13 cellular contexts compared by ENCODE assay signal in the genomic region with DNA sequence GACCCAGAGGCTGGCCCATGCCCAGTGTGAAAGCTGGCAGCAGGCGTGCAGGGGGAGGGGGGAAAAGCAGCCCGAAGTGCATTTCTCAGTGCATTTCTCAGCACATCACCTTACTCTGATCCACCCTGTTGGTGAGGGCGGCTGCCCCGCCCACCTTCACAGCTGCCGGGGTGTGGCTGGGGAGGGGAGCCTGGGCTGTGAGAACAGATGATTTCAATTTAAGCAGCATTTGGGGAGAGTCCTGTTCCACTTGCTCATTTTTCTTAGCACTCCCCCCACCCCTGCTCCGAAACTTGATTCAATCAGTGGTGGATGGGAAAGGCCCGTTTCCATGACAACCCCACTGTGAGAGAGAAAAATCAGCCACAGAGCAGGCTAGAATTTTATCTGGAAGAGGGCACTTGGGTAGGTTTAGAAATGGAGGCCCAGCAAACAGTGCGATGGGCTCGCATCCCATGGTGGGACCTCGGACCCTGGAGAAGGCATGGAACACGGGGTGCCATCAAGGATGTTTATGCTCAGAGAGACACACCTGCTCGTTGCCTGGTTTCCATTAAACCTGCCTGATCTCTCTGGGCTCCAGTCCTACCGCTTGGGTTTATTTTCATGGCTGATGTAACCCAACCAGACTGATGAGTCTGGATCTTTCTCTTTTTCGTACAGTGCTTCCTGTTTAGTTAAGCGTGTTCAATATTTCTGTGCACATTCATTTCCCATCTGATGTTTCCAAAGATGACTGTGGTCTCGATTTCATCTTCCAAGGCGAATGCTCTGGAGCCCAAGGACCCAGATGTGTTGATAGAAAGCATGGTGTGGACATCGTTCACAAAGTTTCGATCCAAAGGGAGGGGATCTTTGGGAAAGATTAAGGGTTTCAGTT.
DNase-seq lines count a peak whose midpoint lies in the region; ATAC-seq and TF ChIP-seq lines count a peak whose summit lies in the region.
"Had no signal": no experiment of that assay in that cellular context is flagged by ENCODE, and none has a peak within 500 bp of the region (broad histone marks: within the 10 kb centered on the region; RNA-seq: fewer than 3 reads in every experiment).

No MANE protein-coding gene starts in this region.

- H3K27ac ChIP-seq in Panc1 (ENCODE audit: low read length) (peak overlapping the region; percentile 20; the same call in 1 of the 2 replicates), foreskin keratinocyte (no peak overlapping the region), temporal lobe (ENCODE audit: low read depth, low read length) (peak overlapping the region; percentile 11), transverse colon (no peak overlapping the region)
- H3K27ac ChIP-seq: thoracic aorta had no signal

- no peak for TF ChIP-seq CTCF in Panc1 (IDR thresholded peaks at IDR 0.05)
- no peak for TF ChIP-seq CTCF in foreskin keratinocyte (conservative IDR thresholded peaks at IDR 0.05)
- TF ChIP-seq CTCF in transverse colon (IDR thresholded peaks at IDR 0.05), result no peak

- intact Hi-C loops in activated naive CD4-positive, alpha-beta T cell treated with anti-CD3 and anti-CD28 coated beads for 36 hours (cut with micrococcal nuclease), result no loop called here
- intact Hi-C loops in Panc1 (cut with micrococcal nuclease; ENCODE audit: unreplicated experiment) (no loop called here), transverse colon (cut with DNase I; ENCODE audit: low total_unique reads) (no loop called here)

- TF ChIP-seq EP300 in transverse colon (IDR thresholded peaks at IDR 0.05; ENCODE audit: low read depth), result no peak

- peaks cover 6% of the 10 kb centered on the region for H3K27me3 Mint-ChIP-seq in activated naive CD4-positive, alpha-beta T cell treated with anti-CD3 and anti-CD28 coated beads for 36 hours (ENCODE audit: low read depth)
- H3K27me3 Mint-ChIP-seq in activated naive CD4-positive, alpha-beta T cell treated with anti-CD3 and anti-CD28 coated beads, Interleukin-2, amount 10 ng/mL, durations not matched to agents 7 days and 5 days, result peaks cover 4% of the 10 kb centered on the region

- H3K4me1 ChIP-seq in Panc1 (ENCODE audit: control insufficient read depth, insufficient read depth, low read length), result peaks cover 23% of the 10 kb centered on the region
- H3K4me1 ChIP-seq in foreskin keratinocyte, result no peaks in the 10 kb centered on the region
- peaks cover 0 to 23% (median 6%) of the 10 kb centered on the region in 4 donors for H3K4me1 ChIP-seq in transverse colon

- in situ Hi-C loops in Panc1 (cut with HindIII; ENCODE audit: low pct_unique_long_range_greater_than_20kb, low sequenced_read_pairs) (no loop called here), transverse colon (cut with MboI; ENCODE audit: low pct_ligation_motif_present in 1 of 4, low pct_unique_long_range_greater_than_20kb in 1 of 4, low sequenced_read_pairs in 3 of 4) (no loop called here)

- H3K4me3 ChIP-seq in Panc1 (ENCODE audit: low read depth in 2 of 2, low read length in 2 of 2) (no peak overlapping the region), transverse colon (no peak overlapping the region)
- H3K4me3 ChIP-seq: coronary artery, thoracic aorta had no signal

- H3K36me3 ChIP-seq in Panc1 (ENCODE audit: control insufficient read depth, insufficient read depth, low read length), result no peaks in the 10 kb centered on the region
- H3K36me3 ChIP-seq in transverse colon, result no peaks in the 10 kb centered on the region
- H3K36me3 ChIP-seq: thoracic aorta had no signal

- H3K27me3 ChIP-seq in Panc1 (ENCODE audit: control insufficient read depth, insufficient read depth, low read length), result no peaks in the 10 kb centered on the region
- no peaks in the 10 kb centered on the region for H3K27me3 ChIP-seq in foreskin keratinocyte
- no peaks in the 10 kb centered on the region for H3K27me3 ChIP-seq in transverse colon

- CTCF ChIA-PET in activated naive CD4-positive, alpha-beta T cell treated with anti-CD3 and anti-CD28 coated beads for 36 hours (lab: Charles Lee), result no interaction called here
- CTCF ChIA-PET in activated naive CD4-positive, alpha-beta T cell treated with anti-CD3 and anti-CD28 coated beads, Interleukin-2, amount 10 ng/mL, durations not matched to agents 7 days and 5 days (lab: Charles Lee), result no interaction called here
- CTCF ChIA-PET in Panc1 (lab: Charles Lee), result interaction anchor here (0.6 kb wide), 1 partner anchor 407 kb away, joined by 5 read pairs; no protein-coding TSS in a partner anchor

- 74 to 83% methylated on average over 2 to 19 of the region's 19 CpGs for WGBS in transverse colon (ENCODE audit: low coverage in 1 of 2), 2 donors

- H3K9me3 Mint-ChIP-seq in activated naive CD4-positive, alpha-beta T cell treated with anti-CD3 and anti-CD28 coated beads for 36 hours, result peaks cover 2% of the 10 kb centered on the region
- peaks cover 2% of the 10 kb centered on the region for H3K9me3 Mint-ChIP-seq in activated naive CD4-positive, alpha-beta T cell treated with anti-CD3 and anti-CD28 coated beads, Interleukin-2, amount 10 ng/mL, durations not matched to agents 7 days and 5 days
- H3K9me3 Mint-ChIP-seq: H9 had no signal

- no peaks in the 10 kb centered on the region for H3K36me3 Mint-ChIP-seq in activated naive CD4-positive, alpha-beta T cell treated with anti-CD3 and anti-CD28 coated beads for 36 hours (ENCODE audit: low read depth)
- no peaks in the 10 kb centered on the region for H3K36me3 Mint-ChIP-seq in activated naive CD4-positive, alpha-beta T cell treated with anti-CD3 and anti-CD28 coated beads, Interleukin-2, amount 10 ng/mL, durations not matched to agents 7 days and 5 days

- H3K4me1 Mint-ChIP-seq in activated naive CD4-positive, alpha-beta T cell treated with anti-CD3 and anti-CD28 coated beads for 36 hours (ENCODE audit: low read depth), result no peaks in the 10 kb centered on the region
- no peaks in the 10 kb centered on the region for H3K4me1 Mint-ChIP-seq in activated naive CD4-positive, alpha-beta T cell treated with anti-CD3 and anti-CD28 coated beads, Interleukin-2, amount 10 ng/mL, durations not matched to agents 7 days and 5 days
- H3K4me1 Mint-ChIP-seq: B cell had no signal

- ATAC-seq in Panc1 (no peak), foreskin keratinocyte (peak; percentile 54), HG03045 (IDR thresholded peaks at IDR 0.05; ENCODE audit: unreplicated experiment) (no peak)

- BruUV-seq in Panc1 (replicated peaks; lab: Mats Ljungman, UMichigan), result no TSS peak

- no peak overlapping the region for H3K27ac Mint-ChIP-seq in activated naive CD4-positive, alpha-beta T cell treated with anti-CD3 and anti-CD28 coated beads for 36 hours
- H3K27ac Mint-ChIP-seq in activated naive CD4-positive, alpha-beta T cell treated with anti-CD3 and anti-CD28 coated beads, Interleukin-2, amount 10 ng/mL, durations not matched to agents 7 days and 5 days, result no peak overlapping the region
- H3K27ac Mint-ChIP-seq: B cell, H9 had no signal

- DNase-seq in activated naive CD4-positive, alpha-beta T cell treated with anti-CD3 and anti-CD28 coated beads for 36 hours, result peak; percentile 6
- DNase-seq in activated naive CD4-positive, alpha-beta T cell treated with anti-CD3 and anti-CD28 coated beads, Interleukin-2, amount 10 ng/mL, durations not matched to agents 7 days and 5 days, result no peak
- DNase-seq in Panc1 (ENCODE audit: low read depth, low spot score) (no peak), foreskin keratinocyte (no peak), transverse colon (no peak), COLO668 (lab: John Stamatoyannopoulos, UW; ENCODE audit: unreplicated experiment) (no peak)
- DNase-seq: activated naive CD4-positive, alpha-beta T cell; H9 had no signal

- TF ChIP-seq POLR2A in transverse colon (IDR thresholded peaks at IDR 0.05), result no peak

- H3K9me3 ChIP-seq in Panc1 (ENCODE audit: control insufficient read depth, insufficient read depth, low read depth, low read length), result 0 out of 2 replicates have a peak, but pooled peaks cover 4% of the 10 kb centered on the region
- no peaks in the 10 kb centered on the region for H3K9me3 ChIP-seq in transverse colon
- H3K9me3 ChIP-seq: thoracic aorta had no signal

- POLR2A ChIA-PET in Panc1 (lab: Charles Lee), result no interaction called here

- no peak overlapping the region for H3K4me3 Mint-ChIP-seq in activated naive CD4-positive, alpha-beta T cell treated with anti-CD3 and anti-CD28 coated beads for 36 hours
- H3K4me3 Mint-ChIP-seq in activated naive CD4-positive, alpha-beta T cell treated with anti-CD3 and anti-CD28 coated beads, Interleukin-2, amount 10 ng/mL, durations not matched to agents 7 days and 5 days, result no peak overlapping the region
- H3K4me3 Mint-ChIP-seq: B cell, H9 had no signal

Comparison
In these comparisons a context has a peak if more than half of its experiments do, and no peak if none do; other contexts are left out.
1. H3K27ac ChIP-seq: peak in Panc1 (single experiment) and temporal lobe (single experiment); none in foreskin keratinocyte (single experiment) and transverse colon (0 of 4).